9 cellular contexts compared by ENCODE assay signal in genomic region chr18:77054606-77055428, GRCh38.
DNase-seq lines count a peak whose midpoint lies in the region; ATAC-seq and TF ChIP-seq lines count a peak whose summit lies in the region.
"Had no signal": no experiment of that assay in that cellular context is flagged by ENCODE, and none has a peak within 500 bp of the region (broad histone marks: within the 10 kb centered on the region; RNA-seq: fewer than 3 reads in every experiment).

No MANE protein-coding gene starts in this region.

- no peak overlapping the region for H3K27ac ChIP-seq in A673 (ENCODE audit: low read depth, low read length, poor library complexity, severe bottlenecking)
- H3K27ac ChIP-seq in mesodermal cell (ENCODE audit: low read depth, low read length, severe bottlenecking) = peak overlapping the region; percentile 3

- DNase-seq in A673 (ENCODE audit: low spot score) (peak; percentile 58), NCI-H2227 treated with DMSO at 0.1 percent for 48 hours (lab: John Stamatoyannopoulos, UW) (peak; percentile 21), ecto neural progenitor cell (ENCODE audit: low spot score) (peak; percentile 75)
- peak; percentile 66 to 71 for DNase-seq in activated CD4-positive, alpha-beta T cell treated with anti-CD3 and anti-CD28 coated beads, Interleukin-2, amount 50 U/mL, for 4 hours
- DNase-seq in stimulated activated CD8-positive, alpha-beta memory T cell treated with anti-CD3 and anti-CD28 coated beads, Interleukin-15, amount 100 ng/mL, for 1 hour (ENCODE audit: low read depth) = peak; percentile 63

- POLR2A ChIA-PET in A673 (lab: Charles Lee; ENCODE audit: low non-redundant PET) = no interaction called here

- BruUV-seq in A673 (replicated peaks; lab: Mats Ljungman, UMichigan) = no TSS peak

- peak; percentile 64 for TF ChIP-seq CTCF in A673 (conservative IDR thresholded peaks at IDR 0.05; ENCODE audit: low read depth, low read length)

- H3K4me1 ChIP-seq in A673 (ENCODE audit: insufficient read depth, low read length, poor library complexity, severe bottlenecking) (no peaks in the 10 kb centered on the region), mesodermal cell (ENCODE audit: control insufficient read depth, insufficient read depth, low read length, poor library complexity, severe bottlenecking) (peaks cover 12% of the 10 kb centered on the region)

- H3K4me3 ChIP-seq in A673 (ENCODE audit: low read depth, low read length, poor library complexity, severe bottlenecking) (no peak overlapping the region), mesodermal cell (ENCODE audit: extremely low read depth, insufficient read depth, low read length, poor library complexity, severe bottlenecking) (no peak overlapping the region)

- intact Hi-C loops in A673 (cut with micrococcal nuclease; ENCODE audit: unreplicated experiment) = loop anchor here (2.0 to 5.0 kb wide), 2 partner anchors 54 to 178 kb away; no protein-coding TSS in a partner anchor

- H3K9me3 ChIP-seq in A673 (ENCODE audit: low read depth, low read length, poor library complexity, severe bottlenecking) = no peaks in the 10 kb centered on the region
- no peaks in the 10 kb centered on the region for H3K9me3 ChIP-seq in mesodermal cell (ENCODE audit: control insufficient read depth, low read length)

- no peaks in the 10 kb centered on the region for H3K27me3 ChIP-seq in A673 (replicated peaks; ENCODE audit: insufficient read depth, low read depth, low read length, poor library complexity)

- ATAC-seq in GM18858 (IDR thresholded peaks at IDR 0.05; ENCODE audit: unreplicated experiment) = peak; percentile 86
- ATAC-seq in HG03060 (IDR thresholded peaks at IDR 0.05; ENCODE audit: low read depth, unreplicated experiment) = peak; percentile 63
- ATAC-seq: HCT116 had no signal

- WGBS in mesodermal cell (ENCODE audit: insufficient coverage in 2 of 2), 2 experiments = 40 to 50% methylated on average over 14 of the region's 15 CpGs

- CTCF ChIA-PET in A673 (lab: Charles Lee) = no interaction called here

- H3K36me3 ChIP-seq in A673 (ENCODE audit: insufficient read depth, low read length, poor library complexity, severe bottlenecking) = no peaks in the 10 kb centered on the region
- H3K36me3 ChIP-seq in mesodermal cell (ENCODE audit: control insufficient read depth, insufficient read depth, low read length) = no peaks in the 10 kb centered on the region

Comparison
In these comparisons a context has a peak if more than half of its experiments do, and no peak if none do; other contexts are left out.
1. DNase-seq: peak in every context shown above with its lines; median percentile 75 in ecto neural progenitor cell; 68 in activated CD4-positive, alpha-beta T cell treated with anti-CD3 and anti-CD28 coated beads, Interleukin-2, amount 50 U/mL, for 4 hours; 63 in stimulated activated CD8-positive, alpha-beta memory T cell treated with anti-CD3 and anti-CD28 coated beads, Interleukin-15, amount 100 ng/mL, for 1 hour; 58 in A673; 21 in NCI-H2227 treated with DMSO at 0.1 percent for 48 hours.